ENCODE assay signal across 9 cellular contexts in genomic region chr1:226973371-226973897, GRCh38. TPM values are rescaled to one million over a fixed set of nuclear protein-coding genes. Genes with fewer than 3 reads are reported as not detected.
A peak's percentile ranks its signal among the peaks of the same experiment; 100 is the strongest.
DNase-seq lines count a peak whose midpoint lies in the region; ATAC-seq and TF ChIP-seq lines count a peak whose summit lies in the region.
"Had no signal": no experiment of that assay in that cellular context is flagged by ENCODE, and none has a peak within 500 bp of the region (broad histone marks: within the 10 kb centered on the region; RNA-seq: fewer than 3 reads in every experiment).

No MANE protein-coding gene starts in this region.

- no peaks in the 10 kb centered on the region for H3K79me2 ChIP-seq in smooth muscle cell (ENCODE audit: low read depth)

- 70% methylated on average over 5 of the region's 5 CpGs for WGBS in smooth muscle cell (ENCODE audit: low lambda C conversion rate)

- H3K4me2 ChIP-seq in smooth muscle cell = no peak overlapping the region

- no peaks in the 10 kb centered on the region for H3F3A ChIP-seq in smooth muscle cell (ENCODE audit: low read depth)

- H3K4me3 ChIP-seq in cardiac muscle cell = no peak overlapping the region
- H3K4me3 ChIP-seq in smooth muscle cell = no peak overlapping the region

- H3K27ac ChIP-seq in cardiac muscle cell = peak overlapping the region; percentile 70
- no peak overlapping the region for H3K27ac ChIP-seq in smooth muscle cell (ENCODE audit: low read depth)
- H3K27ac ChIP-seq: VCaP had no signal

- H3K36me3 Mint-ChIP-seq in CD14-positive monocyte = peaks cover 38 to 60% of the 10 kb centered on the region in 2 donors

- peak; percentile 77 for DNase-seq in D341Med (ENCODE audit: low spot score)
- peak; percentile 61 for DNase-seq in SK-N-DZ (ENCODE audit: low spot score)
- peak in 1 of 2 donors; percentile 53 for DNase-seq in cardiac muscle cell (ENCODE audit: low read depth in 1 of 2, low spot score in 1 of 2)
- peak; percentile 24 for DNase-seq in pons (ENCODE audit: low spot score)
- DNase-seq in smooth muscle cell (lab: John Stamatoyannopoulos, UW; ENCODE audit: unreplicated experiment) = no peak
- no peak for DNase-seq in CD14-positive monocyte (ENCODE audit: low spot score)
- no peak for DNase-seq in activated T-cell treated with anti-CD3 and anti-CD28 coated beads, Interleukin-2, amount 50 U/mL, for 48 hours

- no peaks in the 10 kb centered on the region for H3K9me3 ChIP-seq in cardiac muscle cell (ENCODE audit: low read depth)
- H3K9me3 ChIP-seq in smooth muscle cell (replicated peaks; ENCODE audit: low read depth) = no peaks in the 10 kb centered on the region

- peaks cover 10% of the 10 kb centered on the region for H3K4me1 Mint-ChIP-seq in CD14-positive monocyte

- no peak overlapping the region for H3K9ac ChIP-seq in smooth muscle cell (ENCODE audit: low read depth)

- H3K36me3 ChIP-seq in cardiac muscle cell = no peaks in the 10 kb centered on the region
- H3K36me3 ChIP-seq in smooth muscle cell (ENCODE audit: low read depth) = no peaks in the 10 kb centered on the region

- H3K4me1 ChIP-seq in cardiac muscle cell (ENCODE audit: low read depth) (peaks cover 20% of the 10 kb centered on the region), smooth muscle cell (ENCODE audit: low read depth) (peaks cover 23% of the 10 kb centered on the region)

- H3K9me3 Mint-ChIP-seq in CD14-positive monocyte = peaks cover 4 to 9% (median 6%) of the 10 kb centered on the region in 7 donors

- no peaks in the 10 kb centered on the region for H3K27me3 Mint-ChIP-seq in CD14-positive monocyte (ENCODE audit: low read depth in 3 of 3)

- no peak overlapping the region for H2AFZ ChIP-seq in smooth muscle cell (ENCODE audit: low read depth)

- H4K20me1 ChIP-seq in smooth muscle cell (ENCODE audit: low read depth) = no peaks in the 10 kb centered on the region

- H3K27ac Mint-ChIP-seq in CD14-positive monocyte = peak overlapping the region in 1 of 7 donors; percentile 58

- no peak for ATAC-seq in GM18873 (IDR thresholded peaks at IDR 0.05; ENCODE audit: low FRiP score, unreplicated experiment)

- no peak for TF ChIP-seq CTCF in cardiac muscle cell (IDR thresholded peaks at IDR 0.05; ENCODE audit: low read depth, low read length)
- no peak for TF ChIP-seq CTCF in smooth muscle cell (IDR thresholded peaks at IDR 0.05; ENCODE audit: borderline replicate concordance, insufficient read depth, poor library complexity, severe bottlenecking)
- no peak for TF ChIP-seq CTCF in CD14-positive monocyte (IDR thresholded peaks at IDR 0.05)

- no peak overlapping the region for H3K4me3 Mint-ChIP-seq in CD14-positive monocyte

- H3K27me3 ChIP-seq in cardiac muscle cell (no peaks in the 10 kb centered on the region), smooth muscle cell (ENCODE audit: low read depth) (no peaks in the 10 kb centered on the region)

- intact Hi-C loops in CD14-positive monocyte (cut with micrococcal nuclease) = no loop called here

RNA-seq across cellular contexts. Expression of gene COQ8A, which starts 33.3 kb away (rescaled TPM):
- polyA plus RNA-seq in SK-N-DZ (2014; cell fraction: cytosol; rRNA removed) = 60.8 and 67.7 TPM in 2 replicates
- polyA plus RNA-seq in SK-N-DZ (2014; cell fraction: nucleus; rRNA removed) = 104 and 106 TPM in 2 replicates
- total RNA-seq in cardiac muscle cell = 34.7 and 59.7 TPM in 2 replicates
- 45.1 and 71.5 TPM in 2 replicates for polyA plus RNA-seq in cardiac muscle cell
- 3.1 and 3.4 TPM in 2 replicates for total RNA-seq in smooth muscle cell
- 3.4 and 4.2 TPM in 2 replicates for polyA plus RNA-seq in smooth muscle cell
- 10 to 100 TPM; 33.1 to 38.2 TPM for polyA plus RNA-seq in CD14-positive monocyte

Comparison
In these comparisons a context has a peak if more than half of its experiments do, and no peak if none do; other contexts are left out.
1. DNase-seq: peak in D341Med (single experiment), SK-N-DZ (single experiment) and pons (single experiment); none in smooth muscle cell (single experiment), CD14-positive monocyte (single experiment) and activated T-cell treated with anti-CD3 and anti-CD28 coated beads, Interleukin-2, amount 50 U/mL, for 48 hours (0 of 2).